8 cellular contexts compared by ENCODE assay signal in genomic region chr6:52994789-52995078, GRCh38. TPM values are rescaled to one million over a fixed set of nuclear protein-coding genes. Genes with fewer than 3 reads are reported as not detected.
DNase-seq lines count a peak whose midpoint lies in the region; ATAC-seq lines count a peak whose summit lies in the region.

No MANE protein-coding gene starts in this region.

- no CpG with 5 or more reads among the region's 17 CpGs for WGBS in iPS DF 6.9 (ENCODE audit: insufficient coverage, insufficient read length)

- H3K9me3 ChIP-seq in iPS DF 6.9 (ENCODE audit: control insufficient read depth, insufficient read depth, low read length): no peaks in the 10 kb centered on the region
- no peaks in the 10 kb centered on the region for H3K9me3 ChIP-seq in skeletal muscle satellite cell (replicated peaks; ENCODE audit: low read length)

- no peaks in the 10 kb centered on the region for H3K4me1 ChIP-seq in iPS DF 6.9 (ENCODE audit: control insufficient read depth, insufficient read depth, low read length)
- peaks cover 33% of the 10 kb centered on the region for H3K4me1 ChIP-seq in skeletal muscle satellite cell (ENCODE audit: control insufficient read depth, insufficient read depth, low read length)

- DNase-seq in NCI-H1105 (lab: John Stamatoyannopoulos, UW) (peak; percentile 67), NCI-H1105 treated with DMSO at 0.1 percent for 48 hours (lab: John Stamatoyannopoulos, UW) (no peak), NCI-H748 treated with DMSO at 0.1 percent for 48 hours (lab: John Stamatoyannopoulos, UW) (peak; percentile 77), iPS DF 6.9 (ENCODE audit: low read depth, low spot score) (no peak), 8988T (no peak)

- H3K9ac ChIP-seq in skeletal muscle satellite cell (ENCODE audit: low read depth, low read length): peak overlapping the region; percentile 91

- H3K36me3 ChIP-seq in iPS DF 6.9 (ENCODE audit: control insufficient read depth, insufficient read depth, low read length) (no peaks in the 10 kb centered on the region), skeletal muscle satellite cell (ENCODE audit: insufficient read depth, low read length) (peaks cover 15% of the 10 kb centered on the region)

- peak overlapping the region; percentile 77 for H3K4me2 ChIP-seq in skeletal muscle satellite cell (ENCODE audit: low read length)

- ATAC-seq in HG02642 (IDR thresholded peaks at IDR 0.05; ENCODE audit: poor library complexity, unreplicated experiment): peak; percentile 29

- peak overlapping the region; percentile 99 for H3K27ac ChIP-seq in angular gyrus (ENCODE audit: low read depth, low read length)
- no peak overlapping the region for H3K27ac ChIP-seq in iPS DF 6.9 (ENCODE audit: low read length)

- no peaks in the 10 kb centered on the region for H3K27me3 ChIP-seq in iPS DF 6.9 (ENCODE audit: control insufficient read depth, insufficient read depth, low read length)
- no peaks in the 10 kb centered on the region for H3K27me3 ChIP-seq in skeletal muscle satellite cell (ENCODE audit: control insufficient read depth, insufficient read depth, low read length)

- H3K4me3 ChIP-seq in iPS DF 6.9 (ENCODE audit: low read length) (peak overlapping the region; percentile 71; the same call in 1 of the 2 replicates), skeletal muscle satellite cell (ENCODE audit: low read length) (peak overlapping the region; percentile 77)

RNA-seq across cellular contexts. Expression of gene GSTA4, which starts 0.3 kb away (rescaled TPM):
- 35.6 and 45.1 TPM in 2 replicates for total RNA-seq in skeletal muscle satellite cell (2012; rRNA removed)

Comparison
In these comparisons a context has a peak if more than half of its experiments do, and no peak if none do; other contexts are left out.
1. DNase-seq: peak in NCI-H1105 (single experiment) and NCI-H748 treated with DMSO at 0.1 percent for 48 hours (single experiment); none in NCI-H1105 treated with DMSO at 0.1 percent for 48 hours (single experiment), iPS DF 6.9 (single experiment) and 8988T (single experiment).